Comparison of ENCODE assay signal across 8 cellular contexts in the genomic region with DNA sequence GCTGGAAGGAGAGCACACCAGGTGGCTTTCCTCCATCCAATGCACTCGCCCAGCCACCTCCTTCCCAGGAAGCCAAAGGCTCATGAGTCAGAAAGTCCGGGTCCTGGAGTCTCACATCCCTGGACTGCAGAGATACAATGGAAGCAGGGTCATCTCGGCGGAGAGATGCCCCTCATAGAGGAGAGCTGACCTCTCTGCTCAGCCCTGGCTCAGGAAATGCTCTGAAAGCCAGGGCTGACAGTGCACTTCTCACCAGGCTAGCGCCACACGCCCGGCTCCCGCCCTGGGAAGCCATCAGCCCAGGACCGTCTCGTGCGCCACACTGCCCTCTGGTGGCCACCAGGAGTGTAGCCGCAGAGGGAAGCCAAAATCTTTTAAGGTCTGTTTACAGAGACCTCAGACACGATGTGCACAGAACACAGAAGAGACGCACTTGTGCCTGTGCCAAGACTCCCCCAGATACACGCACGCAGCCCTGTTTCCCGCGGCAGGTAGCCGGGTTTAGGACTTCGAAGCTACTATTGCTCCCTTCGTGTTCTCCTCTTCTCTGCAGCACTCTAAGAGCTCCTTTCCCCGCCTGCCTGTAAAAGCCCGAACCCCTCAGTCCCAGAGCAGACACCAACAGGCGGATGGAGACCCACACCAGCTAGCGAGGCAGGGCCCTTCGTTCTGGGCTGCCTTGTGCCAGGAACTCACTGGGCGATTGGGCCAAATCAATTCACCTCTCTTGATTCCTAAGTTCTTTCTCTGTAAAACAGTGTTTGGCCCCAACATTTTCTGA. TPM values are rescaled to one million over a fixed set of nuclear protein-coding genes. Genes with fewer than 3 reads are reported as not detected.
DNase-seq lines count a peak whose midpoint lies in the region; ATAC-seq, FAIRE-seq and TF ChIP-seq lines count a peak whose summit lies in the region.

No MANE protein-coding gene starts in this region.

- H3K9ac ChIP-seq in HUES64 (ENCODE audit: low read depth, low read length) (no peak overlapping the region), neuronal stem cell (ENCODE audit: low read depth, low read length, poor library complexity) (peak overlapping the region; percentile 25), subcutaneous abdominal adipose tissue (ENCODE audit: low read length in 5 of 5) (no peak overlapping the region)

- H3K36me3 Mint-ChIP-seq in activated T-helper 1 cell treated with anti-CD3 and anti-CD28 coated beads, Interleukin-12 subunit alpha, Interleukin-12 subunit beta, Interleukin-2, Interleukin-4 antibody, amounts not matched to agents 30 ng/mL and 10 ng/mL and 1 ng/mL, durations not matched to agents 14 hours and 24 hours and 36 hours (ENCODE audit: low read depth), result no peaks in the 10 kb centered on the region

- no peak overlapping the region for H3K4ac ChIP-seq in neuronal stem cell (ENCODE audit: low read length)

- no peak overlapping the region for H4K91ac ChIP-seq in neuronal stem cell (ENCODE audit: low read depth, low read length, poor library complexity)

- peak overlapping the region; percentile 73 for H2AFZ ChIP-seq in neuronal stem cell (ENCODE audit: low read length)

- peak overlapping the region; percentile 38 for H2BK15ac ChIP-seq in neuronal stem cell (ENCODE audit: low read length)

- WGBS in HUES64, result 15% methylated on average over 27 of the region's 27 CpGs
- WGBS in neuronal stem cell (ENCODE audit: extremely low coverage in 2 of 2, insufficient read length in 2 of 2, insufficient replicate concordance in 1 of 2), 2 donors, result no CpG with 5 or more reads among the region's 27 CpGs

- H3K4me1 ChIP-seq in HUES64 (ENCODE audit: insufficient read depth, low read length) (peaks cover 4% of the 10 kb centered on the region; the same call in 1 of the 2 replicates), neuronal stem cell (ENCODE audit: control insufficient read depth in 2 of 2, insufficient read depth in 1 of 2, low read depth in 1 of 2, low read length in 2 of 2) (peaks cover 0 to 6% of the 10 kb centered on the region in 2 donors), subcutaneous abdominal adipose tissue (ENCODE audit: control insufficient read depth in 5 of 5, insufficient read depth in 5 of 5, low read length in 5 of 5) (peaks cover 7 to 44% (median 21%) of the 10 kb centered on the region in 5 donors)

- no peak overlapping the region for H3K23ac ChIP-seq in neuronal stem cell (ENCODE audit: low read depth, low read length, poor library complexity)

- H3K9me3 ChIP-seq in HUES64 (ENCODE audit: insufficient read depth, low read depth, low read length), result no peaks in the 10 kb centered on the region
- H3K9me3 ChIP-seq in neuronal stem cell (replicated peaks in 1 of 2; ENCODE audit: control insufficient read depth in 2 of 2, insufficient read depth in 1 of 2, low read depth in 1 of 2, low read length in 2 of 2), result no peaks in the 10 kb centered on the region
- no peaks in the 10 kb centered on the region for H3K9me3 ChIP-seq in subcutaneous abdominal adipose tissue (ENCODE audit: control insufficient read depth in 5 of 5, low read length in 5 of 5)

- no peaks in the 10 kb centered on the region for H3K4me1 Mint-ChIP-seq in activated T-helper 1 cell treated with anti-CD3 and anti-CD28 coated beads, Interleukin-12 subunit alpha, Interleukin-12 subunit beta, Interleukin-2, Interleukin-4 antibody, amounts not matched to agents 30 ng/mL and 10 ng/mL and 1 ng/mL, durations not matched to agents 14 hours and 24 hours and 36 hours (ENCODE audit: low read depth)

- H3K27me3 Mint-ChIP-seq in activated T-helper 1 cell treated with anti-CD3 and anti-CD28 coated beads, Interleukin-12 subunit alpha, Interleukin-12 subunit beta, Interleukin-2, Interleukin-4 antibody, amounts not matched to agents 30 ng/mL and 10 ng/mL and 1 ng/mL, durations not matched to agents 14 hours and 24 hours and 36 hours (ENCODE audit: insufficient read depth), result peaks cover 6% of the 10 kb centered on the region

- intact Hi-C loops in activated T-helper 1 cell treated with anti-CD3 and anti-CD28 coated beads, Interleukin-12 subunit alpha, Interleukin-12 subunit beta, Interleukin-2, Interleukin-4 antibody, amounts not matched to agents 30 ng/mL and 10 ng/mL and 1 ng/mL, durations not matched to agents 14 hours and 24 hours and 36 hours (cut with micrococcal nuclease), result loop anchor here (5.0 kb wide), 1 partner anchor 1625 kb away; no protein-coding TSS in a partner anchor

- peak; percentile 95 for TF ChIP-seq CTCF in fibroblast of the aortic adventitia (IDR thresholded peaks at IDR 0.05; ENCODE audit: insufficient read depth, low read length)

- H3K9me3 Mint-ChIP-seq in activated T-helper 1 cell treated with anti-CD3 and anti-CD28 coated beads, Interleukin-12 subunit alpha, Interleukin-12 subunit beta, Interleukin-2, Interleukin-4 antibody, amounts not matched to agents 30 ng/mL and 10 ng/mL and 1 ng/mL, durations not matched to agents 14 hours and 24 hours and 36 hours, result no peaks in the 10 kb centered on the region

- ATAC-seq in GM21526 (IDR thresholded peaks at IDR 0.05; ENCODE audit: low FRiP score, unreplicated experiment), result peak; percentile 80

- no peak overlapping the region for H3K27ac ChIP-seq in HUES64 (ENCODE audit: low read depth, low read length)
- no peak overlapping the region for H3K27ac ChIP-seq in neuronal stem cell (replicated peaks; ENCODE audit: low read length)
- no peak overlapping the region for H3K27ac ChIP-seq in subcutaneous abdominal adipose tissue (ENCODE audit: low read depth, low read length)

- H3K14ac ChIP-seq in neuronal stem cell (ENCODE audit: low read length), result peak overlapping the region; percentile 73

- FAIRE-seq in RCC 7860 (lab: Jason Lieb, UNC), result no peak

- peak overlapping the region; percentile 54 for H3K18ac ChIP-seq in neuronal stem cell (ENCODE audit: low read length)

- no peaks in the 10 kb centered on the region for H3K79me1 ChIP-seq in neuronal stem cell (ENCODE audit: low read depth, low read length)

- DNase-seq in DMS 273 treated with DMSO at 0.1 percent for 48 hours (lab: John Stamatoyannopoulos, UW), result peak; percentile 58
- peak; percentile 51 for DNase-seq in RCC 7860 (ENCODE audit: low spot score)
- DNase-seq in activated T-helper 1 cell treated with anti-CD3 and anti-CD28 coated beads, Interleukin-12 subunit alpha, Interleukin-12 subunit beta, Interleukin-2, Interleukin-4 antibody, amounts not matched to agents 30 ng/mL and 10 ng/mL and 1 ng/mL, durations not matched to agents 14 hours and 24 hours and 36 hours (ENCODE audit: low spot score), result peak; percentile 42
- DNase-seq in fibroblast of the aortic adventitia (ENCODE audit: low read depth), result peak; percentile 81
- DNase-seq in neuronal stem cell (ENCODE audit: low spot score), result peak; percentile 81

- H3K4me3 ChIP-seq in HUES64 (ENCODE audit: low read length) (peak overlapping the region; percentile 38), fibroblast of the aortic adventitia (ENCODE audit: low read depth, low read length) (peak overlapping the region; percentile 25), neuronal stem cell (ENCODE audit: low read length in 2 of 2) (no peak overlapping the region), subcutaneous abdominal adipose tissue (ENCODE audit: low read depth in 1 of 5, low read length in 5 of 5) (peak overlapping the region in 3 of 5 donors; percentile 5 to 32 (median 6))

- no peaks in the 10 kb centered on the region for H3K36me3 ChIP-seq in HUES64 (ENCODE audit: insufficient read depth, low read length)
- H3K36me3 ChIP-seq in neuronal stem cell (replicated peaks in 1 of 2; ENCODE audit: control insufficient read depth in 2 of 2, insufficient read depth in 2 of 2, low read length in 2 of 2), result no peaks in the 10 kb centered on the region
- no peaks in the 10 kb centered on the region for H3K36me3 ChIP-seq in subcutaneous abdominal adipose tissue (ENCODE audit: control insufficient read depth in 5 of 5, insufficient read depth in 5 of 5, low read length in 5 of 5)

- no peak overlapping the region for H2BK120ac ChIP-seq in neuronal stem cell (ENCODE audit: low read depth, low read length)

- H2BK12ac ChIP-seq in neuronal stem cell (ENCODE audit: low read length), result no peak overlapping the region

- no peak overlapping the region for H3K4me2 ChIP-seq in neuronal stem cell (ENCODE audit: insufficient read depth, low read length, poor library complexity, severe bottlenecking)

- no peak overlapping the region for H2AK5ac ChIP-seq in neuronal stem cell (ENCODE audit: low read depth, low read length)

- no peak overlapping the region for H4K8ac ChIP-seq in neuronal stem cell (ENCODE audit: low read depth, low read length)

- H3K27ac Mint-ChIP-seq in activated T-helper 1 cell treated with anti-CD3 and anti-CD28 coated beads, Interleukin-12 subunit alpha, Interleukin-12 subunit beta, Interleukin-2, Interleukin-4 antibody, amounts not matched to agents 30 ng/mL and 10 ng/mL and 1 ng/mL, durations not matched to agents 14 hours and 24 hours and 36 hours, result no peak overlapping the region

- no peak overlapping the region for H2BK5ac ChIP-seq in neuronal stem cell (ENCODE audit: low read length)

- no peak overlapping the region for H3K4me3 Mint-ChIP-seq in activated T-helper 1 cell treated with anti-CD3 and anti-CD28 coated beads, Interleukin-12 subunit alpha, Interleukin-12 subunit beta, Interleukin-2, Interleukin-4 antibody, amounts not matched to agents 30 ng/mL and 10 ng/mL and 1 ng/mL, durations not matched to agents 14 hours and 24 hours and 36 hours

- H3K27me3 ChIP-seq in HUES64 (ENCODE audit: insufficient read depth, low read length) (peaks cover 15% of the 10 kb centered on the region; the same call in 1 of the 2 replicates), neuronal stem cell (ENCODE audit: control insufficient read depth in 3 of 3, insufficient read depth in 3 of 3, low read depth in 1 of 3, low read length in 3 of 3) (no peaks in the 10 kb centered on the region), subcutaneous abdominal adipose tissue (ENCODE audit: control insufficient read depth in 5 of 5, insufficient read depth in 4 of 5, low read length in 5 of 5) (peaks cover 0 to 9% (median 3%) of the 10 kb centered on the region in 5 donors)

RNA-seq across cellular contexts. Expression of a gene that starts 9.7 kb away (rescaled TPM):
- 2.2 TPM for polyA plus RNA-seq in HUES64 (2013, experiment 1 of 2)
- 2.0 TPM for polyA plus RNA-seq in HUES64 (2013, experiment 2 of 2)
- total RNA-seq in activated T-helper 1 cell treated with anti-CD3 and anti-CD28 coated beads, Interleukin-12 subunit alpha, Interleukin-12 subunit beta, Interleukin-2, Interleukin-4 antibody, amounts not matched to agents 30 ng/mL and 10 ng/mL and 1 ng/mL, durations not matched to agents 14 hours and 24 hours and 36 hours, result 0.24 and 0.29 TPM in 2 replicates
- total RNA-seq in fibroblast of the aortic adventitia (ENCODE audit: low replicate concordance), result 7.0 and 19.6 TPM in 2 replicates
- polyA plus RNA-seq in neuronal stem cell (2013, experiment 1 of 2), result 7.7 TPM
- polyA plus RNA-seq in neuronal stem cell (2013, experiment 2 of 2), result 7.6 TPM

Comparison
In these comparisons a context has a peak if more than half of its experiments do, and no peak if none do; other contexts are left out.
1. H3K4me3 ChIP-seq: peak in HUES64 (single experiment), fibroblast of the aortic adventitia (single experiment) and subcutaneous abdominal adipose tissue (3 of 5); none in neuronal stem cell (0 of 2).
2. Peak in every context shown above with its lines, with median percentiles within 50 percentile points of each other: DNase-seq.